Comparison of ENCODE assay signal across 21 cellular contexts in genomic region chr12:130027798-130028197, GRCh38.
DNase-seq lines count a peak whose midpoint lies in the region; ATAC-seq and TF ChIP-seq lines count a peak whose summit lies in the region.
"Had no signal": no experiment of that assay in that cellular context is flagged by ENCODE, and none has a peak within 500 bp of the region (broad histone marks: within the 10 kb centered on the region; RNA-seq: fewer than 3 reads in every experiment).

No MANE protein-coding gene starts in this region.

- 25 to 50% (median 32%) methylated on average over 1 of the region's 1 CpG for WGBS in heart left ventricle, 4 donors

- H3K36me3 ChIP-seq in heart left ventricle (no peaks in the 10 kb centered on the region), upper lobe of right lung (no peaks in the 10 kb centered on the region)
- H3K36me3 ChIP-seq: BLaER1 treated with 17β-estradiol and CSF1 and Interleukin-3, amounts not matched to agents 10 nM and 100 nM had no signal

- H3K4me3 ChIP-seq in heart left ventricle (no peak overlapping the region), upper lobe of right lung (no peak overlapping the region)
- H3K4me3 ChIP-seq: A549; BLaER1 treated with 17β-estradiol and CSF1 and Interleukin-3, amounts not matched to agents 10 nM and 100 nM; GM12878 had no signal

- TF ChIP-seq POLR2A in heart left ventricle (IDR thresholded peaks at IDR 0.05): no peak

- TF ChIP-seq CTCF in heart left ventricle (IDR thresholded peaks at IDR 0.05) (no peak), upper lobe of right lung (IDR thresholded peaks at IDR 0.05) (no peak)

- ATAC-seq in heart left ventricle (no peak), upper lobe of right lung (no peak)
- ATAC-seq: A549; CD8-positive, alpha-beta T cell; GM12878 had no signal

- H3K4me1 ChIP-seq in heart left ventricle (no peaks in the 10 kb centered on the region), upper lobe of right lung (no peaks in the 10 kb centered on the region)
- H3K4me1 ChIP-seq: A549; BLaER1 treated with 17β-estradiol and CSF1 and Interleukin-3, amounts not matched to agents 10 nM and 100 nM had no signal

- intact Hi-C loops in cardiac septum (cut with DNase I): no loop called here
- intact Hi-C loops in heart left ventricle (cut with DNase I): no loop called here
- intact Hi-C loops in upper lobe of right lung (cut with DNase I): no loop called here

- DNase-seq in cardiac septum (ENCODE audit: low spot score): peak; percentile 27
- no peak for DNase-seq in heart left ventricle
- peak; percentile 79 for DNase-seq in epidermal melanocyte (ENCODE audit: insufficient read length, low spot score)
- DNase-seq in OCI-M1 (lab: John Stamatoyannopoulos, UW): no peak
- DNase-seq in upper lobe of right lung: no peak
- DNase-seq: AML-193; CD4-positive, alpha-beta T cell; CD8-positive, alpha-beta T cell; COR-L47; DMS 273 treated with DMSO at 0.1 percent for 48 hours; DMS153; DMS53; DMS79; DND-41; EL; GDM1 had no signal

- peaks cover 0 to 54% (median 9%) of the 10 kb centered on the region in 9 donors for H3K27me3 ChIP-seq in heart left ventricle
- peaks cover 19% of the 10 kb centered on the region for H3K27me3 ChIP-seq in upper lobe of right lung
- H3K27me3 ChIP-seq: BLaER1 treated with 17β-estradiol and CSF1 and Interleukin-3, amounts not matched to agents 10 nM and 100 nM had no signal

- no peak overlapping the region for H3K27ac ChIP-seq in heart left ventricle
- no peak overlapping the region for H3K27ac ChIP-seq in upper lobe of right lung
- H3K27ac ChIP-seq: 22Rv1; A549; BLaER1 treated with 17β-estradiol and CSF1 and Interleukin-3, amounts not matched to agents 10 nM and 100 nM; C4-2B had no signal

- no peaks in the 10 kb centered on the region for H3K9me3 ChIP-seq in heart left ventricle
- no peaks in the 10 kb centered on the region for H3K9me3 ChIP-seq in upper lobe of right lung
- H3K9me3 ChIP-seq: A549; BLaER1 treated with 17β-estradiol and CSF1 and Interleukin-3, amounts not matched to agents 10 nM and 100 nM had no signal

Comparison
In these comparisons a context has a peak if more than half of its experiments do, and no peak if none do; other contexts are left out.
1. DNase-seq: peak in cardiac septum (single experiment) and epidermal melanocyte (single experiment); none in heart left ventricle (0 of 5), OCI-M1 (single experiment) and upper lobe of right lung (single experiment).